In the genomic region with DNA sequence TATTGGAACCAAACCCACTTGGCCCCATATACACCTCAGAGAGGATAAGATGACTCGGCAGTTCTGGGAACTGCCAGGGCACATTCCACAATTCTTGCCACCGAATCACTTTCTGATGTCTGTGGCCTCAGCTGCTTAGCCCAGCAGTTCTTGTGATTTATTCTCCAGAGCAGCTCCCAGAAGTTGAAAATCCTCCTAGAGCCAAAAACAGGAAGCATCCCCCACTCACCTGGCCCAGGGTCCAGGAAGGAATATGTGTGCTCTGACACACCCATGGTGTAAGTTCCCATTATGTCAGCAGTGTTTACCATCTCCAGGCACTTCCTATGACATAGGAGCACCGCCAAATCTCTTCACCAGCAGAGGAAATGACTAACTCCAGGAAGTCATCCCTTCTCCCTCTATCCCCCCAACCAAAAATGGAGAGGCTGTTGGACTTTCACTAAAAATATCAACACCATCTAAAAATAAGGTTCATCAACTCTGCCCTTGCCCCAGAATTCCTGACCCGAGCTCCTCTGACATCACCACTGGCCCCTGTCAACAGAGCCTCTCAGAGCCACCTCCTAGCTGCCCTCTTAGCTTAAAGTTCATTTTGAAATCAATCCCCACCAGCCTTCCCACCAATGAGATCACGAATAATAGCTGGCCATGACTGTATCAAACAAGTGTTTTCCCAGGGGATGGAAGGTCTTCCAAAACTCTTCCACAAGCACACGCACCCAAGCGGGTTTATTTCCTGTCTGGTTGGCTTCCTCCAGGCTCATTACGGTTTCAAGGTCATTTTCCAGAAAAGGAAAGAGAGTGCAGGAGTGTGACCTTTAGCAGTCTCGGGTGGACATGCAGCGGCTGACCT, we compare ENCODE assay signal across 10 cellular contexts.
DNase-seq lines count a peak whose midpoint lies in the region; ATAC-seq and TF ChIP-seq lines count a peak whose summit lies in the region.
"Had no signal": no experiment of that assay in that cellular context is flagged by ENCODE, and none has a peak within 500 bp of the region (broad histone marks: within the 10 kb centered on the region; RNA-seq: fewer than 3 reads in every experiment).

No MANE protein-coding gene starts in this region.

- H3K4me2 ChIP-seq in osteoblast (ENCODE audit: insufficient read depth, low read length): no peak overlapping the region

- no peak overlapping the region for H3K27ac Mint-ChIP-seq in activated CD4-positive, alpha-beta T cell treated with anti-CD3 and anti-CD28 coated beads for 36 hours
- H3K27ac Mint-ChIP-seq: CD4-positive, CD25-positive, alpha-beta regulatory T cell had no signal

- POLR2A ChIA-PET in activated CD4-positive, alpha-beta T cell treated with anti-CD3 and anti-CD28 coated beads for 36 hours (lab: Charles Lee): interaction anchor here (0.7 kb wide), 1 partner anchor 591 kb away, joined by 4 read pairs; no protein-coding TSS in a partner anchor

- H2AFZ ChIP-seq in osteoblast (ENCODE audit: low read length): no peak overlapping the region

- H3K4me1 ChIP-seq in osteoblast (ENCODE audit: insufficient read depth, low read length): no peaks in the 10 kb centered on the region

- no peak for ATAC-seq in activated CD4-positive, alpha-beta T cell treated with anti-CD3 and anti-CD28 coated beads for 36 hours
- ATAC-seq in HG03354 (IDR thresholded peaks at IDR 0.05; ENCODE audit: poor library complexity, severe bottlenecking, unreplicated experiment): no peak
- no peak for ATAC-seq in GM21737 (IDR thresholded peaks at IDR 0.05; ENCODE audit: unreplicated experiment)

- DNase-seq in Caki2 (ENCODE audit: low read depth) (peak; percentile 23), RPMI7951 (ENCODE audit: low read depth) (peak; percentile 49), fibroblast of mammary gland (ENCODE audit: low read depth) (peak; percentile 34), osteoblast (ENCODE audit: insufficient read length, low spot score, missing footprints) (peak; percentile 46), SKM-1 treated with dmso at 0.1 percent for 144 hours (lab: John Stamatoyannopoulos, UW; ENCODE audit: unreplicated experiment) (no peak)
- no peak for DNase-seq in activated CD4-positive, alpha-beta T cell treated with anti-CD3 and anti-CD28 coated beads for 36 hours
- DNase-seq: CD4-positive, CD25-positive, alpha-beta regulatory T cell; NCI-H526 had no signal

- H3K36me3 ChIP-seq in osteoblast (ENCODE audit: insufficient read depth, low read length): no peaks in the 10 kb centered on the region

- H3K9me3 Mint-ChIP-seq in activated CD4-positive, alpha-beta T cell treated with anti-CD3 and anti-CD28 coated beads for 36 hours (ENCODE audit: low read depth): no peaks in the 10 kb centered on the region
- H3K9me3 Mint-ChIP-seq: CD4-positive, CD25-positive, alpha-beta regulatory T cell had no signal

- no peaks in the 10 kb centered on the region for H3K36me3 Mint-ChIP-seq in activated CD4-positive, alpha-beta T cell treated with anti-CD3 and anti-CD28 coated beads for 36 hours (ENCODE audit: low read depth)
- H3K36me3 Mint-ChIP-seq: CD4-positive, CD25-positive, alpha-beta regulatory T cell had no signal

- no peaks in the 10 kb centered on the region for H3K9me3 ChIP-seq in osteoblast (ENCODE audit: low read depth, low read length)

- CTCF ChIA-PET in activated CD4-positive, alpha-beta T cell treated with anti-CD3 and anti-CD28 coated beads for 36 hours (lab: Charles Lee): interaction anchor here (0.7 to 2.7 kb wide), 5 partner anchors 132 to 1604 kb away, joined by 3 to 11 read pairs (median 3); no protein-coding TSS in a partner anchor

- H3K27ac ChIP-seq in osteoblast (ENCODE audit: low read depth, low read length): no peak overlapping the region

- intact Hi-C loops in activated CD4-positive, alpha-beta T cell treated with anti-CD3 and anti-CD28 coated beads for 36 hours (cut with DNase I, micrococcal nuclease): loop anchor here in 1 of 2 experiments (10.0 kb wide), 1 partner anchor 553 kb away; no protein-coding TSS in a partner anchor

- in situ Hi-C loops in Caki2 (cut with HindIII; ENCODE audit: low pct_unique_long_range_greater_than_20kb, low sequenced_read_pairs): no loop called here

- no peak overlapping the region for H3K4me3 Mint-ChIP-seq in activated CD4-positive, alpha-beta T cell treated with anti-CD3 and anti-CD28 coated beads for 36 hours
- H3K4me3 Mint-ChIP-seq: CD4-positive, CD25-positive, alpha-beta regulatory T cell had no signal

- peaks cover 15% of the 10 kb centered on the region for H3K27me3 Mint-ChIP-seq in activated CD4-positive, alpha-beta T cell treated with anti-CD3 and anti-CD28 coated beads for 36 hours

- TF ChIP-seq CTCF in fibroblast of mammary gland (conservative IDR thresholded peaks at IDR 0.05; ENCODE audit: control insufficient read depth, insufficient read depth, low read depth, low read length) (no peak), osteoblast (IDR thresholded peaks at IDR 0.05; ENCODE audit: extremely low read depth, low read depth, low read length) (no peak)

- H4K20me1 ChIP-seq in osteoblast (ENCODE audit: insufficient read depth, low read length): no peaks in the 10 kb centered on the region

- no peaks in the 10 kb centered on the region for H3K79me2 ChIP-seq in osteoblast (ENCODE audit: insufficient read depth, low read length)

- H3K27me3 ChIP-seq in osteoblast (ENCODE audit: insufficient read depth, low read length): no peaks in the 10 kb centered on the region

- H3K4me1 Mint-ChIP-seq in activated CD4-positive, alpha-beta T cell treated with anti-CD3 and anti-CD28 coated beads for 36 hours: no peaks in the 10 kb centered on the region

- no peak overlapping the region for H3K4me3 ChIP-seq in fibroblast of mammary gland (ENCODE audit: control insufficient read depth, low read depth, low read length)
- H3K4me3 ChIP-seq in osteoblast (ENCODE audit: insufficient read depth, low read length): no peak overlapping the region

Comparison
In these comparisons a context has a peak if more than half of its experiments do, and no peak if none do; other contexts are left out.
1. DNase-seq: peak in Caki2 (single experiment), RPMI7951 (single experiment), fibroblast of mammary gland (single experiment) and osteoblast (single experiment); none in activated CD4-positive, alpha-beta T cell treated with anti-CD3 and anti-CD28 coated beads for 36 hours (single experiment) and SKM-1 treated with dmso at 0.1 percent for 144 hours (single experiment).